ENCODE assay signal across 1 cellular context in the genomic region with DNA sequence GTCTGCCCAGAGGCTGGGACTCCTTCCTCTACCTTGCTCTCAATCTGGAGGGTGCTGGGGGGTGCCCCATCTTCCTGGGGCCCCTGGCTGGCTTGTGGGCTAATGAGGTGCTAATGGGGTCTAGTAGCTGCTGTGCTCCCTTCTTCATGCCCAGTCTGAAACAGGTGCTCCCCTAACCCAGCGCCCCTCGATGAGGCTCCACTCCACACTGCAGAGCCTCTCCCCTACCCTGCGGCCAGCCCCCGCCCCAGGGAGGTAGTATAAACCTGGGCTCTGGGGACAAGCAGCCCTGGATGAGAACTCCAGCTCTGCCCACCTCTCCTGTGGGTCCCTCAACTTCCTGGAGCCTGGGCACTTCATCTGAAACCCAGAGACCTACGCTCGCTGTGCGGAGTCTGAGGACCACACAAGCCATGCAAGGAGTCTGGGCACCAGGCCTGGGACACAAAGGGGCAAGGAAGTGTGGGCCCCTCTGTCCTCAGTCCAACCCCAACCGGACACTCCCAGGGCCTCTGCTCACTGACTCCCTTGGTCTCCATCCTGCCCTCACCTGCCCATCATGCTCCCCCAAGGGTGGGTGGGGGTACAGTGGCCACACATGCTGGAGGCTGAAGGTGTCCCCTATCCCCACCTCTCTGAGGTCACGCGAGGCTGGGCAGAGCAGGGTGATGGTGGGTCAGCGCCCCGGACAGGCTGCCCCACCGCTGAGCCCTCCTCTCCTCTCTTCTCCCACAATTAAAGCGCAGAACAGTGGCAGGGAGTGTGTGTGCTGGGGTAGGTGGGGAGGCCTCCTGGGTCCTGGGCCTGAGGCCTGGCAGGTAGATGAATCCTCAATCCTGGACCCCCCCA.
TF ChIP-seq lines count a peak whose summit lies in the region.

No MANE protein-coding gene starts in this region.

TF ChIP-seq in endothelial cell of umbilical vein, 7 proteins besides CTCF, POLR2A, EP300 and RAD21:
- TF ChIP-seq MYC (IDR thresholded peaks at IDR 0.05; ENCODE audit: low read depth, low read length): no peak
- no peak for TF ChIP-seq EZH2 (IDR thresholded peaks at IDR 0.05; ENCODE audit: borderline replicate concordance, low read depth, low read length, severe bottlenecking)
- no peak for TF ChIP-seq FOS (IDR thresholded peaks at IDR 0.05; ENCODE audit: borderline replicate concordance, insufficient read depth, low read length)
- TF ChIP-seq JUN (IDR thresholded peaks at IDR 0.05; ENCODE audit: borderline replicate concordance, insufficient read depth, insufficient read length, low read depth): no peak
- TF ChIP-seq POLR2AphosphoS5 (IDR thresholded peaks at IDR 0.05; ENCODE audit: insufficient read depth, low read depth, low read length): peak; percentile 52
- TF ChIP-seq MAX (IDR thresholded peaks at IDR 0.05; ENCODE audit: insufficient read depth, insufficient read length): no peak
